ENCODE assay signal across 22 cellular contexts in genomic region chr4:40572692-40573287, GRCh38. TPM values are rescaled to one million over a fixed set of nuclear protein-coding genes. Genes with fewer than 3 reads are reported as not detected.
DNase-seq lines count a peak whose midpoint lies in the region; ATAC-seq, FAIRE-seq and TF ChIP-seq lines count a peak whose summit lies in the region.
"Had no signal": no experiment of that assay in that cellular context is flagged by ENCODE, and none has a peak within 500 bp of the region (broad histone marks: within the 10 kb centered on the region; RNA-seq: fewer than 3 reads in every experiment).

No MANE protein-coding gene starts in this region.

- H3K4me3 ChIP-seq in BLaER1 (no peak overlapping the region), neutrophil (ENCODE audit: low read depth in 1 of 2, low read length in 1 of 2) (peak overlapping the region; percentile 43 to 45), A673 (ENCODE audit: low read depth, low read length, poor library complexity, severe bottlenecking) (no peak overlapping the region)
- H3K4me3 ChIP-seq: K562 had no signal

- H3K9ac ChIP-seq in BLaER1, result no peak overlapping the region

- no peak for ATAC-seq in HG02885 (IDR thresholded peaks at IDR 0.05; ENCODE audit: poor library complexity, unreplicated experiment)
- ATAC-seq: K562 had no signal

- TF ChIP-seq CTCF in neutrophil (IDR thresholded peaks at IDR 0.05) (no peak), A673 (conservative IDR thresholded peaks at IDR 0.05; ENCODE audit: low read depth, low read length) (no peak)

- H3K27me3 ChIP-seq in BLaER1 (no peaks in the 10 kb centered on the region), neutrophil (no peaks in the 10 kb centered on the region), A673 (replicated peaks; ENCODE audit: insufficient read depth, low read depth, low read length, poor library complexity) (no peaks in the 10 kb centered on the region)

- FAIRE-seq in GM12891 (lab: Jason Lieb, UNC), result no peak
- FAIRE-seq: H54, K562 had no signal

- BruUV-seq in A673 (replicated peaks; lab: Mats Ljungman, UMichigan), result no TSS peak

- no peak overlapping the region for H3K4me2 ChIP-seq in BLaER1

- peak overlapping the region; percentile 71; the same call in 1 of the 2 replicates for H3K27ac ChIP-seq in BLaER1
- H3K27ac ChIP-seq in neutrophil, result peak overlapping the region; percentile 95
- no peak overlapping the region for H3K27ac ChIP-seq in A673 (ENCODE audit: low read depth, low read length, poor library complexity, severe bottlenecking)
- H3K27ac ChIP-seq: C4-2B, RWPE1 had no signal

- DNase-seq in GM12891 (ENCODE audit: insufficient read length, low spot score) (no peak), NAMALWA (ENCODE audit: low spot score) (peak; percentile 29), D341Med (ENCODE audit: low spot score) (no peak), A673 (ENCODE audit: low spot score) (no peak)
- DNase-seq: CD8-positive, alpha-beta memory T cell; DND-41; Kasumi-1; MV-4-11; NCI-H1105 treated with DMSO at 0.1 percent for 48 hours; NCI-H146; NCI-H2029; NCI-H446; NCI-H524 treated with DMSO at 0.1 percent for 48 hours; SHP77 treated with DMSO at 0.1 percent for 48 hours; T-helper 1 cell had no signal

- H3K36me3 ChIP-seq in BLaER1 (no peaks in the 10 kb centered on the region), neutrophil (no peaks in the 10 kb centered on the region), A673 (ENCODE audit: insufficient read depth, low read length, poor library complexity, severe bottlenecking) (no peaks in the 10 kb centered on the region)

- TF ChIP-seq POLR2A in GM12891 (IDR thresholded peaks at IDR 0.05; ENCODE audit: low read depth, low read length), result no peak

- POLR2A ChIA-PET in A673 (lab: Charles Lee; ENCODE audit: low non-redundant PET), result no interaction called here

- H3K9me3 ChIP-seq in BLaER1 (no peaks in the 10 kb centered on the region), neutrophil (no peaks in the 10 kb centered on the region), A673 (ENCODE audit: low read depth, low read length, poor library complexity, severe bottlenecking) (no peaks in the 10 kb centered on the region)

- intact Hi-C loops in A673 (cut with micrococcal nuclease; ENCODE audit: unreplicated experiment), result no loop called here

- CTCF ChIA-PET in A673 (lab: Charles Lee), result no interaction called here

- H3K4me1 ChIP-seq in BLaER1, result peaks cover 50% of the 10 kb centered on the region
- H3K4me1 ChIP-seq in neutrophil (ENCODE audit: control insufficient read depth in 1 of 2, insufficient read depth in 1 of 2, low read depth in 1 of 2, low read length in 1 of 2), result peaks cover 67 to 70% of the 10 kb centered on the region in 2 experiments
- H3K4me1 ChIP-seq in A673 (ENCODE audit: insufficient read depth, low read length, poor library complexity, severe bottlenecking), result no peaks in the 10 kb centered on the region

- H4K20me1 ChIP-seq in BLaER1, result no peaks in the 10 kb centered on the region

TF ChIP-seq in GM12891, 5 proteins besides CTCF, POLR2A, EP300 and RAD21:
- no peak for TF ChIP-seq PAX5 (IDR thresholded peaks at IDR 0.05; ENCODE audit: insufficient read depth, low read length, severe bottlenecking)
- TF ChIP-seq SPI1 (IDR thresholded peaks at IDR 0.05; ENCODE audit: low read depth, low read length), result peak; percentile 72
TF ChIP-seq in GM12891: peak in this region for 1.

RNA-seq across cellular contexts. Expression of gene RBM47, which starts 56.9 kb away (rescaled TPM):
- polyA plus RNA-seq in GM12891 (2012; ENCODE audit: low read depth, missing spikeins), result 10.9 TPM
- 0.09 and 0.28 TPM in 2 replicates for total RNA-seq in A673 (2021)
- polyA plus RNA-seq: CD8-positive, alpha-beta memory T cell had no signal

Comparison
In these comparisons a context has a peak if more than half of its experiments do, and no peak if none do; other contexts are left out.
1. H3K4me3 ChIP-seq: peak in neutrophil (2 of 2); none in BLaER1 (single experiment) and A673 (single experiment).